In the genomic region with DNA sequence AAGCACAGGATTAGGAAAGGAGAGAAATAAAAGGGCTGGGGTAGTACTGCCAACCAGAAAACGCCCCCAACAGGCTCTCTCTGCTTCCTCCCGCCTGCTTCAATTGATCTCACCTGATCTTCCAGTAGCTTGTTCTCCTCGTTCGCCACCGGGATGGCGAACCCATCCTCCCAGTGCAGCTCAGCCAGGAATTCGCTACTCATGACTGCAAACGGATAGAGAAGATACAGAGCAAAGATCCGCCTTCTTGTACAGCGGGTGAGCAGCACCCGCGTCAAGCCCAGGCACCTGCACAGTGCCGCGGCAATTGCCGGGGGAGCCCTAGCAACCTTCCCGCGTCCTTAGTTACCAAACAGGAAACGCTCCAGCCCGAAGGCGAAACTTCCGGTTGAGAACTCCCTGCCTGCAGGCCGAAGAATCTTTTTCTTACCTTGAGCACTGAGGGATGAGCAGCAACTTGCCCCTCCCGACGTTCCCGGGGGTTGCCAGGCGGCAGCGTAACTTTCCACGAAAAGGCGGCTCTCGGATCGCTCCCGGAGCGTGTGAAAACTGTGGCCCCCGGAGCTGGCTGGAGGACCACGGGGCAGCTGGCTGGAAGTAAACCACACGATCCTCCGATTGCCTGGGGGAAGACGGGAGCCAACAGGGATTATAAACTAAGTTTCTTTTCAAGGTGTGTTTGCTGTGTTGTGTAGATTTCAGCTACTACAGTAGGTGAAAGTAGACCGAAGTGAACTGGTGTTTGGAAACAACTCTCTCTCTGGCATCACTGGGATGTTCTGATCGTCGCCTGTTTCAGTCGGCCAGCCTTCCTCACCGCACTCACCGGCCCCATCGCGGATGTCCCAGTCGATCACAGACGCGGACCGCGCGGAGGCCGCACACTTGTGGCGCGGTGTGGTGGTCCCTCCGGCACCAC, we compare ENCODE assay signal across 8 cellular contexts. TPM values are rescaled to one million over a fixed set of nuclear protein-coding genes. Genes with fewer than 3 reads are reported as not detected.
A peak's percentile ranks its signal among the peaks of the same experiment; 100 is the strongest.
DNase-seq lines count a peak whose midpoint lies in the region; ATAC-seq lines count a peak whose summit lies in the region.

A gene (minus strand): TSS at position 312 of the 919 bp plus-strand sequence. CDS start 109 bp downstream, at position 203.

- H3K9me3 ChIP-seq in ectodermal cell (ENCODE audit: control insufficient read depth, low read length), result no peaks in the 10 kb centered on the region

- peak within 1 kb of the TSS; percentile 89 for H3K4me3 ChIP-seq in ectodermal cell (ENCODE audit: insufficient read depth, low read depth, low read length)

- WGBS in ectodermal cell, 2 experiments, result 0% methylated on average over 56 of the region's 56 CpGs

- H3K4me1 ChIP-seq in ectodermal cell (ENCODE audit: control insufficient read depth, insufficient read depth, low read length), result no peaks in the 10 kb centered on the region

- H3K27ac ChIP-seq in ectodermal cell (ENCODE audit: insufficient read depth, low read depth, low read length, poor library complexity, severe bottlenecking), result peak within 1 kb of the TSS; percentile 55

- ATAC-seq in GM18519 (IDR thresholded peaks at IDR 0.05; ENCODE audit: low FRiP score, unreplicated experiment) (peak; percentile 96), HG03064 (IDR thresholded peaks at IDR 0.05; ENCODE audit: low read depth, unreplicated experiment) (peak; percentile 98)

- H3K27me3 ChIP-seq in ectodermal cell (ENCODE audit: control insufficient read depth, insufficient read depth, low read length, poor library complexity, severe bottlenecking), result peaks cover 13% of the 10 kb centered on the region

- H3K36me3 ChIP-seq in ectodermal cell (ENCODE audit: control insufficient read depth, insufficient read depth, low read length), result no peaks in the 10 kb centered on the region

- DNase-seq in 8988T (peak; percentile 38), NCI-H2171 treated with DMSO at 0.1 percent for 48 hours (lab: John Stamatoyannopoulos, UW) (peak; percentile 82), lung microvascular endothelial cell (ENCODE audit: low read depth in 2 of 2) (peak; percentile 47 to 55)
- peak; percentile 33 to 73 for DNase-seq in activated CD4-positive, alpha-beta T cell treated with anti-CD3 and anti-CD28 coated beads, Interleukin-2, amount 50 U/mL, for 24 hours (ENCODE audit: low read depth in 1 of 2, low spot score in 1 of 2)
- peak; percentile 56 to 75 (median 61) for DNase-seq in stimulated activated CD4-positive, alpha-beta T cell treated with anti-CD3 and anti-CD28 coated beads, TNF-alpha, amount 100 ng/mL, for 24 hours (ENCODE audit: low read depth in 3 of 3)

RNA-seq across cellular contexts. Expression of the gene that starts here (rescaled TPM):
- 1.1 TPM for polyA plus RNA-seq in ectodermal cell (2013, experiment 1 of 4)
- 1.5 TPM for polyA plus RNA-seq in ectodermal cell (2013, experiment 2 of 4)
- polyA plus RNA-seq in ectodermal cell (2013, experiment 3 of 4), result 0.85 TPM
- polyA plus RNA-seq in ectodermal cell (2013, experiment 4 of 4), result 0.89 TPM
- not detected in 2 replicates for total RNA-seq in lung microvascular endothelial cell

Comparison
In these comparisons a context has a peak if more than half of its experiments do, and no peak if none do; other contexts are left out.
1. Peak in every context shown above with its lines: DNase-seq, ATAC-seq, H3K4me3 ChIP-seq and H3K27ac ChIP-seq.
2. Peak in DNase-seq in lung microvascular endothelial cell; RNA of the gene not detected or under 1 TPM.